14 cellular contexts compared by ENCODE assay signal in the genomic region with DNA sequence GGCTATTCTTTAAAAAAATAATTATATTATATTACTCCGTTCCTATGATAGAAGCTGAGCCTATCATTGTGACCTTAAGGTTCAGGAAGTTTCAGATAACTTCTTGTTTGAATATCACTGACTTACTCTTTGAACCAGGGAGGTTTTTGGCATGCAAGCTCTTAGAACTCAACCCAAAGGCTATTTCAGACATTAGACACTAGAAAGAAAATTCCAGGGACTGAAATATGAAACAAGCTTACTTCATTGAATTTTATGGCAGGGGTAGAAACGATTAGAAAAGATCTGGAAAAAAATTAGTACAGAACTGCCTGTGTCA.
"Had no signal": no experiment of that assay in that cellular context is flagged by ENCODE, and none has a peak within 500 bp of the region (broad histone marks: within the 10 kb centered on the region; RNA-seq: fewer than 3 reads in every experiment).

No MANE protein-coding gene starts in this region.

- H3K27ac ChIP-seq: heart left ventricle, lower lobe of right lung, neural progenitor cell, neutrophil, ovary, prostate gland, tibial nerve, uterus had no signal

- H3K27me3 ChIP-seq: heart left ventricle, neural progenitor cell, neutrophil, ovary, tibial nerve, uterus had no signal

- H3K36me3 ChIP-seq: neural progenitor cell, ovary, prostate gland, uterus had no signal

- H3K4me3 ChIP-seq: heart left ventricle, lower lobe of right lung, neural progenitor cell, ovary, prostate gland, tibial nerve, uterus had no signal

- DNase-seq: heart left ventricle; kidney; left ventricle myocardium superior; lower lobe of right lung; naive B cell; natural killer cell; occipital lobe; ovary; stimulated activated CD4-positive, alpha-beta T cell treated with anti-CD3 and anti-CD28 coated beads, Interleukin-12 subunit alpha, Interleukin-12 subunit beta, amount 100 ng/mL, for 4 hours; uterus had no signal

- H3K9ac ChIP-seq: neural progenitor cell had no signal

- H3K4me1 ChIP-seq: lower lobe of right lung, prostate gland, uterus had no signal

- H3K9me3 ChIP-seq: heart left ventricle, lower lobe of right lung, neutrophil, ovary, prostate gland, tibial nerve, uterus had no signal
